ENCODE assay signal across 15 cellular contexts in the genomic region with DNA sequence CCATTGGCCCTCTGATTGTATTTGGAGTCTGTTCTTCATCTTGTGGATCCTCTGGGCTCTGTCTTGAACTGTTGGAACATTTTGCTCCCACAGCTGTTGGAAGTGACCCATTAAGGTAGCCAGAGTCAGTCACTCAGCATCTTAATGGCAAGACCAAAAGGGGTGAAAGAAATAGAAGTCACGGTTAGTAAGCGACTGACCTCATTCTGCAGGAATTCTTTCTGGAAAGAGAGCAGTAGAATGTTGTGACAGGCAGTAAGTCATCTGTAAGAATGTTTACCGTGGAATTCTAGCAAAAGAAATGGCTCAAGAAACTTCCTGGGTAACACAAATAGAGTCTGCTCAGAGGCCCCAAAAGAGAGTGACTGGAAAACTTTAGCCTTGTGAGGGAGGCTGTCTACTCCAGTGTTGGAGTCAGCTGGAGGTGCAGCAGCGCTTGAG. TPM values are rescaled to one million over a fixed set of nuclear protein-coding genes. Genes with fewer than 3 reads are reported as not detected.
DNase-seq lines count a peak whose midpoint lies in the region; ATAC-seq and TF ChIP-seq lines count a peak whose summit lies in the region.
"Had no signal": no experiment of that assay in that cellular context is flagged by ENCODE, and none has a peak within 500 bp of the region (broad histone marks: within the 10 kb centered on the region; RNA-seq: fewer than 3 reads in every experiment).

No MANE protein-coding gene starts in this region.

- ATAC-seq in mucosa of descending colon (peak; percentile 36), GM18517 (IDR thresholded peaks at IDR 0.05; ENCODE audit: unreplicated experiment) (no peak)

- no peaks in the 10 kb centered on the region for H3K27me3 ChIP-seq in HUES48 (ENCODE audit: control insufficient read depth, insufficient read depth, low read length)
- H3K27me3 ChIP-seq: BLaER1 treated with 17β-estradiol and CSF1 and Interleukin-3, amounts not matched to agents 10 nM and 100 nM had no signal

- no peak for TF ChIP-seq CTCF in mucosa of descending colon (IDR thresholded peaks at IDR 0.05)

- H3K36me3 ChIP-seq in HUES48 (ENCODE audit: control insufficient read depth, insufficient read depth, low read length) = no peaks in the 10 kb centered on the region
- H3K36me3 ChIP-seq in mucosa of descending colon (ENCODE audit: low read depth) = no peaks in the 10 kb centered on the region
- H3K36me3 ChIP-seq: BLaER1 treated with 17β-estradiol and CSF1 and Interleukin-3, amounts not matched to agents 10 nM and 100 nM; lower lobe of right lung had no signal

- H3K27ac ChIP-seq in HUES48 (ENCODE audit: low read depth, low read length) = peak overlapping the region; percentile 23
- H3K27ac ChIP-seq: BLaER1 treated with 17β-estradiol and CSF1 and Interleukin-3, amounts not matched to agents 10 nM and 100 nM; HL-60; lower lobe of right lung had no signal

- H3K4me1 ChIP-seq in HUES48 (ENCODE audit: control insufficient read depth, insufficient read depth, low read length) = peaks cover 4% of the 10 kb centered on the region; the same call in 1 of the 2 replicates
- no peaks in the 10 kb centered on the region for H3K4me1 ChIP-seq in mucosa of descending colon (ENCODE audit: low read depth)
- H3K4me1 ChIP-seq: lower lobe of right lung had no signal

- peak; percentile 96 for DNase-seq in A172 (ENCODE audit: low spot score)
- DNase-seq in dedifferentiated amniotic fluid mesenchymal stem cell (ENCODE audit: extremely low spot score) = peak; percentile 89
- DNase-seq in mucosa of descending colon = no peak
- DNase-seq in OCI-M2 (lab: John Stamatoyannopoulos, UW; ENCODE audit: unreplicated experiment) = no peak
- DNase-seq in NCI-H2171 (lab: John Stamatoyannopoulos, UW) = no peak
- DNase-seq in DMS53 (lab: John Stamatoyannopoulos, UW) = no peak
- DNase-seq: activated T-cell treated with anti-CD3 and anti-CD28 coated beads for 4 hours; H7; lower lobe of right lung; NCI-H2081; stimulated activated CD4-positive, alpha-beta T cell treated with anti-CD3 and anti-CD28 coated beads, Interleukin-1b, Interleukin-23, amount 100 ng/mL, for 48 hours had no signal

- no peak overlapping the region for H3K9ac ChIP-seq in HUES48 (ENCODE audit: low read depth, low read length)
- H3K9ac ChIP-seq: BLaER1 treated with 17β-estradiol and CSF1 and Interleukin-3, amounts not matched to agents 10 nM and 100 nM had no signal

- intact Hi-C loops in mucosa of descending colon (cut with DNase I, micrococcal nuclease) = no loop called here

- no peak overlapping the region for H3K4me3 ChIP-seq in HUES48 (ENCODE audit: low read depth, low read length)
- no peak overlapping the region for H3K4me3 ChIP-seq in mucosa of descending colon
- H3K4me3 ChIP-seq: BLaER1 treated with 17β-estradiol and CSF1 and Interleukin-3, amounts not matched to agents 10 nM and 100 nM; lower lobe of right lung had no signal

- H3K9me3 ChIP-seq in HUES48 (ENCODE audit: control insufficient read depth, insufficient read depth, low read length) = no peaks in the 10 kb centered on the region
- no peaks in the 10 kb centered on the region for H3K9me3 ChIP-seq in mucosa of descending colon
- H3K9me3 ChIP-seq: lower lobe of right lung had no signal

RNA-seq across cellular contexts. Expression of gene TNC, which starts 28.6 kb away (rescaled TPM):
- 0.67 and 1.4 TPM in 2 replicates for total RNA-seq in A172 (2014; rRNA removed; shearing (Covaris generic))
- total RNA-seq in mucosa of descending colon = 100 to 1,000 TPM in 1 of 3 donors, 10 to 100 TPM in 1, 1 to 10 TPM in 1; 6.5 to 216 (median 48.0) TPM

Comparison
In these comparisons a context has a peak if more than half of its experiments do, and no peak if none do; other contexts are left out.
1. DNase-seq: peak in A172 (single experiment) and dedifferentiated amniotic fluid mesenchymal stem cell (single experiment); none in mucosa of descending colon (0 of 3), OCI-M2 (single experiment), NCI-H2171 (single experiment) and DMS53 (single experiment).